In genomic region chr7:33261585-33261984, GRCh38 we compare ENCODE assay signal across 14 cellular contexts.
DNase-seq lines count a peak whose midpoint lies in the region; ATAC-seq and TF ChIP-seq lines count a peak whose summit lies in the region.
"Had no signal": no experiment of that assay in that cellular context is flagged by ENCODE, and none has a peak within 500 bp of the region (broad histone marks: within the 10 kb centered on the region; RNA-seq: fewer than 3 reads in every experiment).

No MANE protein-coding gene starts in this region.

- H3K4me1 ChIP-seq in PC-3 (ENCODE audit: insufficient read depth, low read length) (no peaks in the 10 kb centered on the region), right lobe of liver (peaks cover 0 to 6% (median 0%) of the 10 kb centered on the region in 4 donors)
- H3K4me1 ChIP-seq: A549 had no signal

- 68% methylated on average over 3 of the region's 3 CpGs for WGBS in right lobe of liver (ENCODE audit: insufficient coverage, low coverage, low lambda C conversion rate, missing lambda C conversion rate)

- peak; percentile 73 for ATAC-seq in activated CD8-positive, alpha-beta T cell treated with anti-CD3 and anti-CD28 coated beads for 36 hours
- no peak for ATAC-seq in activated CD8-positive, alpha-beta T cell treated with anti-CD3 and anti-CD28 coated beads, Interleukin-2, amount 10 ng/mL, durations not matched to agents 7 days and 5 days
- ATAC-seq in HG02852 (IDR thresholded peaks at IDR 0.05; ENCODE audit: unreplicated experiment) (peak; percentile 87), PC-3 (peak; percentile 56), left ventricle myocardium superior (no peak), right lobe of liver (no peak)
- ATAC-seq: A549 had no signal

- H4K20me1 ChIP-seq in PC-3 (ENCODE audit: low read length) = no peaks in the 10 kb centered on the region

- H3K9me3 Mint-ChIP-seq in activated CD8-positive, alpha-beta T cell treated with anti-CD3 and anti-CD28 coated beads for 36 hours = no peaks in the 10 kb centered on the region
- H3K9me3 Mint-ChIP-seq in activated CD8-positive, alpha-beta T cell treated with anti-CD3 and anti-CD28 coated beads, Interleukin-2, amount 10 ng/mL, durations not matched to agents 7 days and 5 days (ENCODE audit: insufficient read depth) = no peaks in the 10 kb centered on the region

- H2AFZ ChIP-seq in PC-3 (ENCODE audit: low read length) = no peak overlapping the region

- H3F3A ChIP-seq in PC-3 (ENCODE audit: low read length, unreplicated experiment) = no peaks in the 10 kb centered on the region

- POLR2A ChIA-PET in activated CD8-positive, alpha-beta T cell treated with anti-CD3 and anti-CD28 coated beads for 36 hours (lab: Charles Lee) = interaction anchor here (0.9 kb wide), 1 partner anchor 10 kb away, joined by 3 read pairs; no protein-coding TSS in a partner anchor
- POLR2A ChIA-PET in activated CD8-positive, alpha-beta T cell treated with anti-CD3 and anti-CD28 coated beads, Interleukin-2, amount 10 ng/mL, durations not matched to agents 7 days and 5 days (lab: Charles Lee) = no interaction called here
- POLR2A ChIA-PET in PC-3 (lab: Charles Lee; ENCODE audit: unreplicated experiment) = no interaction called here

- DNase-seq in activated CD8-positive, alpha-beta T cell treated with anti-CD3 and anti-CD28 coated beads for 36 hours = peak; percentile 18
- no peak for DNase-seq in activated CD8-positive, alpha-beta T cell treated with anti-CD3 and anti-CD28 coated beads, Interleukin-2, amount 10 ng/mL, durations not matched to agents 7 days and 5 days
- no peak for DNase-seq in PC-3
- peak; percentile 15 for DNase-seq in non-pigmented ciliary epithelial cell (ENCODE audit: low read depth)
- no peak for DNase-seq in posterior vena cava (ENCODE audit: low spot score)
- DNase-seq in left ventricle myocardium superior = no peak
- no peak for DNase-seq in right lobe of liver
- DNase-seq: activated naive CD4-positive, alpha-beta T cell; cortex of kidney; DMS153; NCI-H2227 treated with DMSO at 0.1 percent for 48 hours had no signal

- no peaks in the 10 kb centered on the region for H3K27me3 ChIP-seq in PC-3 (ENCODE audit: low read length)
- no peaks in the 10 kb centered on the region for H3K27me3 ChIP-seq in right lobe of liver
- H3K27me3 ChIP-seq: neutrophil had no signal

- H3K4me1 Mint-ChIP-seq in activated CD8-positive, alpha-beta T cell treated with anti-CD3 and anti-CD28 coated beads for 36 hours (ENCODE audit: low read depth) = peaks cover 6% of the 10 kb centered on the region
- H3K4me1 Mint-ChIP-seq in activated CD8-positive, alpha-beta T cell treated with anti-CD3 and anti-CD28 coated beads, Interleukin-2, amount 10 ng/mL, durations not matched to agents 7 days and 5 days (ENCODE audit: low read depth) = peaks cover 9% of the 10 kb centered on the region

- H3K36me3 Mint-ChIP-seq in activated CD8-positive, alpha-beta T cell treated with anti-CD3 and anti-CD28 coated beads for 36 hours (ENCODE audit: low read depth) = peaks cover 3% of the 10 kb centered on the region
- H3K36me3 Mint-ChIP-seq in activated CD8-positive, alpha-beta T cell treated with anti-CD3 and anti-CD28 coated beads, Interleukin-2, amount 10 ng/mL, durations not matched to agents 7 days and 5 days (ENCODE audit: low read depth) = no peaks in the 10 kb centered on the region

- H3K4me3 ChIP-seq in PC-3 (ENCODE audit: low read length) (no peak overlapping the region), right lobe of liver (no peak overlapping the region)
- H3K4me3 ChIP-seq: A549 had no signal

- no peak for TF ChIP-seq POLR2A in right lobe of liver (IDR thresholded peaks at IDR 0.05)

- no peaks in the 10 kb centered on the region for H3K79me2 ChIP-seq in PC-3 (ENCODE audit: low read length)

- no peaks in the 10 kb centered on the region for H3K36me3 ChIP-seq in PC-3 (ENCODE audit: low read depth, low read length)
- no peaks in the 10 kb centered on the region for H3K36me3 ChIP-seq in right lobe of liver
- H3K36me3 ChIP-seq: neutrophil had no signal

- H3K27ac ChIP-seq in PC-3 (ENCODE audit: low read length) (no peak overlapping the region), right lobe of liver (no peak overlapping the region)
- H3K27ac ChIP-seq: A549, neutrophil had no signal

- no TSS peak for BruUV-seq in PC-3 (replicated peaks; lab: Mats Ljungman, UMichigan)

- CTCF ChIA-PET in activated CD8-positive, alpha-beta T cell treated with anti-CD3 and anti-CD28 coated beads for 36 hours (lab: Charles Lee) = interaction anchor here (1.1 to 1.4 kb wide), 2 partner anchors 19 to 415 kb away, joined by 3 read pairs; no protein-coding TSS in a partner anchor
- CTCF ChIA-PET in activated CD8-positive, alpha-beta T cell treated with anti-CD3 and anti-CD28 coated beads, Interleukin-2, amount 10 ng/mL, durations not matched to agents 7 days and 5 days (lab: Charles Lee) = no interaction called here
- CTCF ChIA-PET in PC-3 (lab: Charles Lee) = interaction anchor here (0.6 kb wide), 1 partner anchor 234 kb away, joined by 3 read pairs; no protein-coding TSS in a partner anchor

- no peaks in the 10 kb centered on the region for H3K9me2 ChIP-seq in PC-3 (replicated peaks; ENCODE audit: low read length)

- no peak overlapping the region for H3K27ac Mint-ChIP-seq in activated CD8-positive, alpha-beta T cell treated with anti-CD3 and anti-CD28 coated beads for 36 hours
- no peak overlapping the region for H3K27ac Mint-ChIP-seq in activated CD8-positive, alpha-beta T cell treated with anti-CD3 and anti-CD28 coated beads, Interleukin-2, amount 10 ng/mL, durations not matched to agents 7 days and 5 days

- H3K4me2 ChIP-seq in PC-3 (ENCODE audit: low read length) = no peak overlapping the region
- H3K4me2 ChIP-seq: A549 had no signal

- no peaks in the 10 kb centered on the region for H3K27me3 Mint-ChIP-seq in activated CD8-positive, alpha-beta T cell treated with anti-CD3 and anti-CD28 coated beads for 36 hours
- H3K27me3 Mint-ChIP-seq in activated CD8-positive, alpha-beta T cell treated with anti-CD3 and anti-CD28 coated beads, Interleukin-2, amount 10 ng/mL, durations not matched to agents 7 days and 5 days (ENCODE audit: low read depth) = no peaks in the 10 kb centered on the region

- no peak for TF ChIP-seq CTCF in activated CD8-positive, alpha-beta T cell treated with anti-CD3 and anti-CD28 coated beads for 36 hours (IDR thresholded peaks at IDR 0.05)
- TF ChIP-seq CTCF in PC-3 (conservative IDR thresholded peaks at IDR 0.05; ENCODE audit: low read depth, low read length) (no peak), right lobe of liver (IDR thresholded peaks at IDR 0.05) (no peak)

- H3K9me3 ChIP-seq in PC-3 (ENCODE audit: low read length) (no peaks in the 10 kb centered on the region), right lobe of liver (no peaks in the 10 kb centered on the region)
- H3K9me3 ChIP-seq: A549, neutrophil had no signal

- no peak overlapping the region for H3K4me3 Mint-ChIP-seq in activated CD8-positive, alpha-beta T cell treated with anti-CD3 and anti-CD28 coated beads for 36 hours
- H3K4me3 Mint-ChIP-seq in activated CD8-positive, alpha-beta T cell treated with anti-CD3 and anti-CD28 coated beads, Interleukin-2, amount 10 ng/mL, durations not matched to agents 7 days and 5 days = no peak overlapping the region

- H3K9ac ChIP-seq in PC-3 (ENCODE audit: low read length) = no peak overlapping the region

- intact Hi-C loops in activated CD8-positive, alpha-beta T cell treated with anti-CD3 and anti-CD28 coated beads for 36 hours (cut with micrococcal nuclease) = no loop called here
- intact Hi-C loops in PC-3 (cut with micrococcal nuclease) (no loop called here), posterior vena cava (cut with DNase I) (no loop called here), left ventricle myocardium superior (cut with micrococcal nuclease) (no loop called here), right lobe of liver (cut with DNase I) (no loop called here)

Comparison
In these comparisons a context has a peak if more than half of its experiments do, and no peak if none do; other contexts are left out.
1. ATAC-seq: peak in activated CD8-positive, alpha-beta T cell treated with anti-CD3 and anti-CD28 coated beads for 36 hours (single experiment), HG02852 (single experiment) and PC-3 (single experiment); none in activated CD8-positive, alpha-beta T cell treated with anti-CD3 and anti-CD28 coated beads, Interleukin-2, amount 10 ng/mL, durations not matched to agents 7 days and 5 days (single experiment), left ventricle myocardium superior (single experiment) and right lobe of liver (0 of 4).
2. DNase-seq: peak in activated CD8-positive, alpha-beta T cell treated with anti-CD3 and anti-CD28 coated beads for 36 hours (single experiment) and non-pigmented ciliary epithelial cell (single experiment); none in activated CD8-positive, alpha-beta T cell treated with anti-CD3 and anti-CD28 coated beads, Interleukin-2, amount 10 ng/mL, durations not matched to agents 7 days and 5 days (single experiment), PC-3 (single experiment), posterior vena cava (single experiment), left ventricle myocardium superior (single experiment) and right lobe of liver (0 of 3).